ENCODE assay signal across 24 cellular contexts in the genomic region with DNA sequence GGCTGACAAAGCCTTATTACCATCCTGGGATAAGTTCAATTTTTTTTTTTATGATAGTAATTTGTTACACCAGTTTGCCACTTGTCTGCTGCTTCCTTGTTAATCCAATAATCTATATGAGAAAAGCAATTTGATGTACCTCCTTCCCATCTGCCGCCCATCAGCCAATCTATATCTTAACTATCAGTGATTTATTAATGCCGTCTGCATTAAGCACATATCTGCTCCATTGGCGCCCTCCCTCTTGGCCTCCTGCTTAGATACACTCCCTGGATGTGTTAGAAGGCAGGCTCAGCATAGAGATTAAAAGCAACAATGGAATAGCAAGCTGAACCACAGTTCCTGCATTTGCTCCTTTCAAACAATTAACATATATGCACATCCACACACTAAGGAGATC.
"Had no signal": no experiment of that assay in that cellular context is flagged by ENCODE, and none has a peak within 500 bp of the region (broad histone marks: within the 10 kb centered on the region; RNA-seq: fewer than 3 reads in every experiment).

No MANE protein-coding gene starts in this region.

- DNase-seq: activated CD4-positive, alpha-beta memory T cell treated with anti-CD3 and anti-CD28 coated beads for 36 hours; activated CD4-positive, alpha-beta T cell treated with anti-CD3 and anti-CD28 coated beads, Interleukin-2, amount 10 ng/mL, durations not matched to agents 7 days and 5 days; activated CD4-positive, CD25-positive, alpha-beta regulatory T cell; activated gamma-delta T cell; activated naive CD4-positive, alpha-beta T cell treated with anti-CD3 and anti-CD28 coated beads for 36 hours; activated T-cell treated with anti-CD3 and anti-CD28 coated beads for 4 hours; activated T-cell treated with anti-CD3 and anti-CD28 coated beads, Interleukin-2, amount 50 U/mL, for 48 hours; amygdala; brain microvascular endothelial cell; Kasumi-1; KBM-7; NCI-H1105 treated with DMSO at 0.1 percent for 48 hours; NCI-H1694; NCI-H2081; NCI-H446; NCI-H526; Peyer's patch; Right ventricle myocardium superior; SJCRH30; T-helper 17 cell; T-helper 9 cell had no signal

- H3K36me3 Mint-ChIP-seq: activated CD4-positive, alpha-beta memory T cell treated with anti-CD3 and anti-CD28 coated beads for 36 hours; activated naive CD8-positive, alpha-beta T cell had no signal

- H3K9me3 Mint-ChIP-seq: activated CD4-positive, alpha-beta memory T cell treated with anti-CD3 and anti-CD28 coated beads for 36 hours; activated CD4-positive, alpha-beta T cell treated with anti-CD3 and anti-CD28 coated beads, Interleukin-2, amount 10 ng/mL, durations not matched to agents 7 days and 5 days; activated naive CD4-positive, alpha-beta T cell treated with anti-CD3 and anti-CD28 coated beads for 36 hours; activated T-helper 17 cell treated with anti-CD3 and anti-CD28 coated beads, Interleukin-2, amount 50 U/mL, for 72 hours had no signal

- ATAC-seq: activated T-helper 17 cell treated with anti-CD3 and anti-CD28 coated beads, Interleukin-2, amount 50 U/mL, for 72 hours; T-helper 17 cell had no signal

- H3K4me1 Mint-ChIP-seq: activated CD4-positive, alpha-beta T cell treated with anti-CD3 and anti-CD28 coated beads, Interleukin-2, amount 10 ng/mL, durations not matched to agents 7 days and 5 days; activated T-helper 17 cell treated with anti-CD3 and anti-CD28 coated beads, Interleukin-2, amount 50 U/mL, for 72 hours; T-helper 17 cell had no signal

- H3K4me3 Mint-ChIP-seq: activated CD4-positive, alpha-beta memory T cell treated with anti-CD3 and anti-CD28 coated beads for 36 hours; activated CD4-positive, alpha-beta T cell treated with anti-CD3 and anti-CD28 coated beads, Interleukin-2, amount 10 ng/mL, durations not matched to agents 7 days and 5 days; activated naive CD4-positive, alpha-beta T cell treated with anti-CD3 and anti-CD28 coated beads for 36 hours; activated naive CD8-positive, alpha-beta T cell; activated T-helper 17 cell treated with anti-CD3 and anti-CD28 coated beads, Interleukin-2, amount 50 U/mL, for 72 hours; T-helper 17 cell had no signal

- H3K27ac Mint-ChIP-seq: activated CD4-positive, alpha-beta memory T cell treated with anti-CD3 and anti-CD28 coated beads for 36 hours; activated CD4-positive, alpha-beta T cell treated with anti-CD3 and anti-CD28 coated beads, Interleukin-2, amount 10 ng/mL, durations not matched to agents 7 days and 5 days; activated naive CD4-positive, alpha-beta T cell treated with anti-CD3 and anti-CD28 coated beads for 36 hours; activated naive CD8-positive, alpha-beta T cell; activated T-helper 17 cell treated with anti-CD3 and anti-CD28 coated beads, Interleukin-2, amount 50 U/mL, for 72 hours; T-helper 17 cell had no signal

- H3K27me3 Mint-ChIP-seq: activated CD4-positive, alpha-beta memory T cell treated with anti-CD3 and anti-CD28 coated beads for 36 hours; activated T-helper 17 cell treated with anti-CD3 and anti-CD28 coated beads, Interleukin-2, amount 50 U/mL, for 72 hours; T-helper 17 cell had no signal

- FAIRE-seq: astrocyte had no signal
